In genomic region chr7:111910656-111911055, GRCh38 we compare ENCODE assay signal across 29 cellular contexts.
"Had no signal": no experiment of that assay in that cellular context is flagged by ENCODE, and none has a peak within 500 bp of the region (broad histone marks: within the 10 kb centered on the region; RNA-seq: fewer than 3 reads in every experiment).

No MANE protein-coding gene starts in this region.

- DNase-seq: activated B cell treated with CpG ODN at 0.5 μM for 24 hours; activated CD4-positive, alpha-beta T cell treated with anti-CD3 and anti-CD28 coated beads for 48 hours; activated CD4-positive, alpha-beta T cell treated with anti-CD3 and anti-CD28 coated beads, Interleukin-2, amount 50 U/mL, for 1 hour; activated CD4-positive, alpha-beta T cell treated with anti-CD3 and anti-CD28 coated beads, Interleukin-2, amount 50 U/mL, for 48 hours; activated CD8-positive, alpha-beta memory T cell treated with anti-CD3 and anti-CD28 coated beads for 24 hours; activated CD8-positive, alpha-beta T cell treated with anti-CD3 and anti-CD28 coated beads for 36 hours; activated effector memory CD4-positive, alpha-beta T cell treated with Interleukin-2 at 50 U/mL for 16 hours; activated gamma-delta T cell treated with Interleukin-2 at 50 U/mL for 16 hours; activated naive CD4-positive, alpha-beta T cell treated with anti-CD3 and anti-CD28 coated beads, Interleukin-2, amount 50 U/mL, for 16 hours; activated naive CD4-positive, alpha-beta T cell treated with Interleukin-2 at 50 U/mL for 16 hours; activated T-cell treated with anti-CD3 and anti-CD28 coated beads, Interleukin-2, amount 50 U/mL, for 4 hours; amniotic stem cell; anterior cingulate cortex; brain microvascular endothelial cell; effector CD8-positive, alpha-beta T cell; erythroblast; esophagus squamous epithelium; foreskin melanocyte; heart right ventricle; T-helper 17 cell; T1000; WERI-Rb-1 had no signal

- H3K4me3 Mint-ChIP-seq: activated B cell treated with CpG ODN at 0.5 μM for 24 hours; activated CD8-positive, alpha-beta T cell treated with anti-CD3 and anti-CD28 coated beads for 36 hours; activated naive CD8-positive, alpha-beta T cell; activated T-cell treated with anti-CD3 and anti-CD28 coated beads, Interleukin-2, amount 50 U/mL, for 4 hours; activated T-helper 17 cell treated with anti-CD3 and anti-CD28 coated beads, Interleukin-2, amount 50 U/mL, for 72 hours; central memory CD8-positive, alpha-beta T cell; T-helper 17 cell; T-helper 2 cell treated with Interferon-gamma antibody and Interleukin-4, amounts not matched to agents 5 μg/mL and 100 μg/mL, for 36 hours had no signal

- H3K27ac Mint-ChIP-seq: activated B cell treated with CpG ODN at 0.5 μM for 24 hours; activated CD8-positive, alpha-beta T cell treated with anti-CD3 and anti-CD28 coated beads for 36 hours; activated naive CD8-positive, alpha-beta T cell; activated T-helper 17 cell treated with anti-CD3 and anti-CD28 coated beads, Interleukin-2, amount 50 U/mL, for 72 hours; T-helper 17 cell; T-helper 2 cell treated with Interferon-gamma antibody and Interleukin-4, amounts not matched to agents 5 μg/mL and 100 μg/mL, for 36 hours had no signal

- H3K27me3 ChIP-seq: brain microvascular endothelial cell, esophagus squamous epithelium, gastroesophageal sphincter, heart right ventricle, hepatocyte had no signal

- H3K9me3 Mint-ChIP-seq: activated B cell treated with CpG ODN at 0.5 μM for 24 hours; activated CD8-positive, alpha-beta T cell treated with anti-CD3 and anti-CD28 coated beads for 36 hours; activated T-helper 17 cell treated with anti-CD3 and anti-CD28 coated beads, Interleukin-2, amount 50 U/mL, for 72 hours; central memory CD8-positive, alpha-beta T cell; T-helper 2 cell treated with Interferon-gamma antibody and Interleukin-4, amounts not matched to agents 5 μg/mL and 100 μg/mL, for 36 hours had no signal

- H3K9me3 ChIP-seq: esophagus squamous epithelium, gastroesophageal sphincter had no signal

- H3K4me1 ChIP-seq: gastroesophageal sphincter had no signal

- H2AFZ ChIP-seq: hepatocyte had no signal

- H3K27me3 Mint-ChIP-seq: activated B cell treated with CpG ODN at 0.5 μM for 24 hours; activated naive CD8-positive, alpha-beta T cell; central memory CD8-positive, alpha-beta T cell; T-helper 17 cell had no signal

- H3K27ac ChIP-seq: brain microvascular endothelial cell, esophagus squamous epithelium, gastroesophageal sphincter, hepatocyte, WERI-Rb-1 had no signal

- H3K79me2 ChIP-seq: hepatocyte had no signal

- ATAC-seq: activated CD4-positive, CD25-positive, alpha-beta regulatory T cell treated with anti-CD3 and anti-CD28 coated beads, Interleukin-2, amount 50 U/mL, for 24 hours; activated CD8-positive, alpha-beta T cell treated with anti-CD3 and anti-CD28 coated beads for 36 hours; activated T-cell treated with anti-CD3 and anti-CD28 coated beads, Interleukin-2, amount 50 U/mL, for 4 hours; activated T-helper 17 cell treated with anti-CD3 and anti-CD28 coated beads, Interleukin-2, amount 50 U/mL, for 72 hours; gastroesophageal sphincter; T-helper 17 cell had no signal

- H3K36me3 ChIP-seq: esophagus squamous epithelium, WERI-Rb-1 had no signal

- H3K4me3 ChIP-seq: esophagus squamous epithelium, gastroesophageal sphincter, heart right ventricle, hepatocyte had no signal

- H3K4me2 ChIP-seq: hepatocyte had no signal

- H3K36me3 Mint-ChIP-seq: activated naive CD8-positive, alpha-beta T cell had no signal

- H3K4me1 Mint-ChIP-seq: activated B cell treated with CpG ODN at 0.5 μM for 24 hours; activated T-helper 17 cell treated with anti-CD3 and anti-CD28 coated beads, Interleukin-2, amount 50 U/mL, for 72 hours; central memory CD8-positive, alpha-beta T cell; T-helper 17 cell had no signal
